In genomic region chr5:1662559-1663043, GRCh38 we compare ENCODE assay signal across 16 cellular contexts.
"Had no signal": no experiment of that assay in that cellular context is flagged by ENCODE, and none has a peak within 500 bp of the region (broad histone marks: within the 10 kb centered on the region; RNA-seq: fewer than 3 reads in every experiment).

No MANE protein-coding gene starts in this region.

- DNase-seq: activated CD4-positive, alpha-beta T cell treated with anti-CD3 and anti-CD28 coated beads for 1 hour; activated CD4-positive, alpha-beta T cell treated with anti-CD3 and anti-CD28 coated beads, Interleukin-2, amount 50 U/mL, for 48 hours; amygdala; cerebellar nuclear complex; dermis blood vessel endothelial cell; endodermal cell; hypothalamus; left colon; mammary epithelial cell; natural killer cell; stomach; thyroid gland had no signal

- H3K36me3 ChIP-seq: stomach, thyroid gland had no signal

- H3K27ac ChIP-seq: skin epidermis, stomach, thyroid gland had no signal

- H3K4me3 ChIP-seq: skin epidermis, stomach, thyroid gland had no signal

- H3K9me3 Mint-ChIP-seq: activated T-helper 2 cell treated with anti-CD3 and anti-CD28 coated beads, Interferon-gamma antibody, Interleukin-2, Interleukin-4, amounts not matched to agents 10 μg/mL and 5 μg/mL and 100 μg/mL, durations not matched to agents 14 hours and 24 hours and 36 hours; endodermal cell; natural killer cell had no signal

- H3K36me3 Mint-ChIP-seq: activated naive CD8-positive, alpha-beta T cell; brain; natural killer cell had no signal

- ATAC-seq: left colon, natural killer cell had no signal

- H3K9me3 ChIP-seq: stomach, thyroid gland had no signal

- H3K4me1 Mint-ChIP-seq: endodermal cell had no signal

- H3K27ac Mint-ChIP-seq: activated naive CD8-positive, alpha-beta T cell; activated T-helper 2 cell treated with anti-CD3 and anti-CD28 coated beads, Interferon-gamma antibody, Interleukin-2, Interleukin-4, amounts not matched to agents 10 μg/mL and 5 μg/mL and 100 μg/mL, durations not matched to agents 14 hours and 24 hours and 36 hours; endodermal cell; natural killer cell had no signal

- H3K4me3 Mint-ChIP-seq: activated naive CD8-positive, alpha-beta T cell; brain; endodermal cell; natural killer cell had no signal
